Comparison of ENCODE assay signal across 8 cellular contexts in the genomic region with DNA sequence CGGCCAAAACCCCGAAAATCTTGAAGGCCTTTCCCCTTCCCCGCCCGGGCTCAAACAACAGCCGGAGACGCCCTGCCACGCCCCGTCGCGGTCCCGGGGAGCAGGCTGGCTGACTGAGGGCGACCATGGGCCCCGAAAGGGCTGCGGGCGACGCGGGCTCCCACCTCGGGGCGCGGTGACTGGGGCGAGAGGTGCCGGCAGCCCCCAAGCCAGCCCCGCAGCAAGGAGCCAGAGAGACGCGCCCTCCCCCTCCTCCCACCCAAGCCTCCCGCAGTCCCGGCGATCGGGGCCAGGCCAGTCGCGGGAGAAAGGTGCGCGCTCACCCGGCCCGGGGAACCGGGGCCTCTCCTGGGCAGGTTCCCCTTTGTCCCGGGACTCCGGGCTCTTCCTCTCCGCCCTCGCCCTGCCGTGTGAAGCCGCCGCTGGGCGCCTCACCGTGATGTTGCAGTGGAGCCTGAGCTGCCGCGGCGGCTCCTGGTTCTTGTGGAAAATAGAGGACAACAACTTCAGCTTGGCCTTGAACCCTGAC. TPM values are rescaled to one million over a fixed set of nuclear protein-coding genes. Genes with fewer than 3 reads are reported as not detected.
DNase-seq lines count a peak whose midpoint lies in the region; ATAC-seq, FAIRE-seq and TF ChIP-seq lines count a peak whose summit lies in the region.

No MANE protein-coding gene starts in this region.

- H3K36me3 Mint-ChIP-seq in T-helper 2 cell treated with Interferon-gamma antibody and Interleukin-4, amounts not matched to agents 5 μg/mL and 100 μg/mL, for 36 hours (ENCODE audit: low read depth) = peaks cover 4% of the 10 kb centered on the region

- H3K9ac ChIP-seq in GM12878 (ENCODE audit: control insufficient read depth, insufficient read depth, low read length) = peak overlapping the region; percentile 66

- ATAC-seq in GM12878 = peak; percentile 78
- no peak for ATAC-seq in GM19455 (IDR thresholded peaks at IDR 0.05; ENCODE audit: unreplicated experiment)

- H3K4me2 ChIP-seq in GM12878 (ENCODE audit: control insufficient read depth, insufficient read depth) = peak overlapping the region; percentile 93

- TF ChIP-seq EP300 in GM12878 (IDR thresholded peaks at IDR 0.05; ENCODE audit: borderline replicate concordance in 1 of 2, control insufficient read depth in 1 of 2, low read depth in 2 of 2, low read length in 2 of 2) = no peak

- no peak for TF ChIP-seq RAD21 in GM12878 (IDR thresholded peaks at IDR 0.05; ENCODE audit: insufficient read depth, low read depth, low read length)

- 0 out of 2 replicates have a peak, but pooled peaks have one; percentile 10 for TF ChIP-seq POLR2A in GM12878 (IDR thresholded peaks at IDR 0.05; ENCODE audit: low read depth, low read length)

- POLR2A ChIA-PET in GM12878 (lab: Charles Lee) = no interaction called here

- in situ Hi-C loops in HAP-1 (cut with MboI; ENCODE audit: low sequenced_read_pairs) = no loop called here
- in situ Hi-C loops in GM12878 (cut with MboI) = no loop called here

- RAD21 ChIA-PET in GM12878 (lab: Charles Lee; ENCODE audit: unreplicated experiment) = no interaction called here

- peak overlapping the region; percentile 94 for H2AFZ ChIP-seq in GM12878 (ENCODE audit: control insufficient read depth, low read depth, low read length)

- intact Hi-C loops in GM12878 (cut with micrococcal nuclease; ENCODE audit: unreplicated experiment) = no loop called here

- 1% methylated on average over 46 of the region's 48 CpGs for WGBS in GM12878 (ENCODE audit: insufficient coverage, insufficient replicate concordance, low lambda C conversion rate, missing lambda C conversion rate)

- no peaks in the 10 kb centered on the region for H3K9me3 ChIP-seq in BE2C
- no peaks in the 10 kb centered on the region for H3K9me3 ChIP-seq in HAP-1
- H3K9me3 ChIP-seq in GM12878 (replicated peaks; ENCODE audit: control insufficient read depth, insufficient read depth, low read length) = no peaks in the 10 kb centered on the region

- SMC1A ChIA-PET in GM12878 (lab: Charles Lee; ENCODE audit: uncharacterized antibody, unreplicated experiment) = no interaction called here

- peak overlapping the region; percentile 91 for H3K27ac Mint-ChIP-seq in T-helper 2 cell treated with Interferon-gamma antibody and Interleukin-4, amounts not matched to agents 5 μg/mL and 100 μg/mL, for 36 hours

- CTCF ChIA-PET in GM12878 (lab: Yijun Ruan, JAX) = interaction anchor here (0.7 to 1.8 kb wide), 10 partner anchors 8 to 345 kb away, joined by 3 to 16 read pairs (median 4); no protein-coding TSS in a partner anchor

- H3K4me1 ChIP-seq in BE2C (peaks cover 8% of the 10 kb centered on the region), HAP-1 (peaks cover 6% of the 10 kb centered on the region), GM12878 (ENCODE audit: control insufficient read depth, insufficient read depth, low read length) (no peaks in the 10 kb centered on the region; the same call in 1 of the 2 replicates)

- TF ChIP-seq CTCF in BE2C (IDR thresholded peaks at IDR 0.05; ENCODE audit: low read depth, low read length) = no peak
- TF ChIP-seq CTCF in GM12878 (IDR thresholded peaks at IDR 0.05 in 2 of 3, conservative IDR thresholded peaks at IDR 0.05 in 1 of 3; ENCODE audit: control insufficient read depth in 2 of 3, extremely low read depth in 1 of 3, insufficient read depth in 1 of 3, low read depth in 3 of 3, low read length in 3 of 3) = no peak

- H3K27ac ChIP-seq in GM12878 (ENCODE audit: control insufficient read depth, insufficient read depth) (no peak overlapping the region), skin epidermis (peak overlapping the region; percentile 79 to 99 (median 95))

- no peaks in the 10 kb centered on the region for H4K20me1 ChIP-seq in GM12878 (ENCODE audit: control insufficient read depth, insufficient read depth)

- no peak for FAIRE-seq in GM12878 (lab: Jason Lieb, UNC)

- H3K27me3 Mint-ChIP-seq in T-helper 2 cell treated with Interferon-gamma antibody and Interleukin-4, amounts not matched to agents 5 μg/mL and 100 μg/mL, for 36 hours (ENCODE audit: low read depth) = peaks cover 7% of the 10 kb centered on the region

- peak; percentile 44 for DNase-seq in BE2C
- peak; percentile 20 to 72 for DNase-seq in HAP-1 (ENCODE audit: low spot score in 2 of 2)
- peak; percentile 58 for DNase-seq in T-helper 2 cell treated with Interferon-gamma antibody and Interleukin-4, amounts not matched to agents 5 μg/mL and 100 μg/mL, for 36 hours (ENCODE audit: low spot score)
- no peak for DNase-seq in GM12878 (ENCODE audit: low read depth, low spot score)
- no peak for DNase-seq in NCI-H146 (lab: John Stamatoyannopoulos, UW)

- H3K27me3 ChIP-seq in BE2C = no peaks in the 10 kb centered on the region
- no peaks in the 10 kb centered on the region; the same call in 1 of the 2 replicates for H3K27me3 ChIP-seq in HAP-1 (ENCODE audit: low read depth)
- no peaks in the 10 kb centered on the region; a peak in 1 of 4 replicates for H3K27me3 ChIP-seq in GM12878 (replicated peaks in 1 of 2; ENCODE audit: control insufficient read depth in 2 of 2, insufficient read depth in 2 of 2, low read length in 1 of 2)

- H3K36me3 ChIP-seq in BE2C = no peaks in the 10 kb centered on the region
- H3K36me3 ChIP-seq in HAP-1 (replicated peaks) = no peaks in the 10 kb centered on the region
- no peaks in the 10 kb centered on the region for H3K36me3 ChIP-seq in GM12878 (ENCODE audit: control insufficient read depth in 2 of 2, insufficient read depth in 2 of 2, low read length in 1 of 2)

- BruUV-seq in GM12878 (replicated peaks; lab: Mats Ljungman, UMichigan) = no TSS peak

- H3K4me1 Mint-ChIP-seq in T-helper 2 cell treated with Interferon-gamma antibody and Interleukin-4, amounts not matched to agents 5 μg/mL and 100 μg/mL, for 36 hours (ENCODE audit: low read depth) = peaks cover 13% of the 10 kb centered on the region

- H3K4me3 Mint-ChIP-seq in T-helper 2 cell treated with Interferon-gamma antibody and Interleukin-4, amounts not matched to agents 5 μg/mL and 100 μg/mL, for 36 hours = peak overlapping the region; percentile 86

- no peaks in the 10 kb centered on the region for H3K9me3 Mint-ChIP-seq in T-helper 2 cell treated with Interferon-gamma antibody and Interleukin-4, amounts not matched to agents 5 μg/mL and 100 μg/mL, for 36 hours

- H3K79me2 ChIP-seq in GM12878 (ENCODE audit: control insufficient read depth, insufficient read depth, low read length) = no peaks in the 10 kb centered on the region

- peak overlapping the region; percentile 93 for H3K4me3 ChIP-seq in BE2C (ENCODE audit: low read depth, low read length)
- H3K4me3 ChIP-seq in HAP-1 = peak overlapping the region; percentile 93
- peak overlapping the region; percentile 71 for H3K4me3 ChIP-seq in GM12878
- peak overlapping the region; percentile 65 for H3K4me3 ChIP-seq in iPS-11a (ENCODE audit: low read depth, low read length)
- peak overlapping the region; percentile 73 to 96 (median 79) for H3K4me3 ChIP-seq in skin epidermis

TF ChIP-seq in GM12878, 131 proteins besides CTCF, POLR2A, EP300 and RAD21:
- 0 out of 2 replicates have a peak, but pooled peaks have one; percentile 21 for TF ChIP-seq GATAD2B (conservative IDR thresholded peaks at IDR 0.05; ENCODE audit: low read depth)
- TF ChIP-seq SREBF1 (IDR thresholded peaks at IDR 0.05; ENCODE audit: low read length) = no peak
- TF ChIP-seq IKZF1 (conservative IDR thresholded peaks at IDR 0.05) = 0 out of 2 replicates have a peak, but pooled peaks have one; percentile 20

RNA-seq across cellular contexts. Expression of a gene that starts 30.6 kb away (rescaled TPM):
- 24.2 TPM for polyA plus RNA-seq in BE2C (2012; ENCODE audit: insufficient read depth, insufficient read length, low read depth)
- total RNA-seq in GM12878 (2013; cell fraction: nucleolus; rRNA removed) = 19.5 and 20.1 TPM in 2 replicates
- total RNA-seq in GM12878 (2014; rRNA removed) (10.6 and 13.2 TPM in 2 replicates), GM12878 (2014; rRNA removed; fragmentation: Illumina TruSeq; extraction: Trizol) (8.0 and 9.5 TPM in 2 replicates), GM12878 (2021) (9.1 and 11.3 TPM in 2 replicates)
- polyA plus RNA-seq in GM12878 (2011; ENCODE audit: low read depth) = 4.4 TPM
- polyA plus RNA-seq in GM12878 (2011; rRNA removed) (8.5 and 11.5 TPM in 2 replicates), GM12878 (2014; fragmentation: Illumina TruSeq; extraction: Trizol) (5.5 and 7.6 TPM in 2 replicates), GM12878 (2014; fragmentation: Nextera tagmentation; extraction: Ambion mirVana) (1 to 10 TPM; 2.7 to 3.0 TPM), GM12878 (2014; rRNA removed) (12.2 and 13.4 TPM in 2 replicates), GM12878 (2016; fragmentation: Nextera tagmentation; extraction: Ambion mirVana) (1 to 10 TPM; 7.0 to 7.6 TPM)
- polyA plus RNA-seq in GM12878 (2011; cell fraction: cytosol; rRNA removed) = 9.3 and 12.2 TPM in 2 replicates
- polyA plus RNA-seq in GM12878 (2011; cell fraction: nucleus; rRNA removed) = 8.5 and 11.6 TPM in 2 replicates
- polyA plus RNA-seq in GM12878 (2012) = 6.6 and 9.2 TPM in 2 replicates
- polyA minus RNA-seq in GM12878 (2011; rRNA and poly(A)+ RNA removed) = 10.1 and 12.7 TPM in 2 replicates
- 2.3 and 6.1 TPM in 2 replicates for polyA minus RNA-seq in GM12878 (2011; cell fraction: cytosol; rRNA and poly(A)+ RNA removed)
- polyA minus RNA-seq in GM12878 (2011; cell fraction: nucleus; rRNA and poly(A)+ RNA removed) = 5.3 and 10.5 TPM in 2 replicates

Comparison
In these comparisons a context has a peak if more than half of its experiments do, and no peak if none do; other contexts are left out.
1. DNase-seq: peak in BE2C (single experiment), HAP-1 (2 of 2) and T-helper 2 cell treated with Interferon-gamma antibody and Interleukin-4, amounts not matched to agents 5 μg/mL and 100 μg/mL, for 36 hours (single experiment); none in GM12878 (single experiment) and NCI-H146 (single experiment).
2. Peak in every context shown above with its lines, with median percentiles within 50 percentile points of each other: H3K4me3 ChIP-seq.